ENCODE assay signal across 2 cellular contexts in genomic region chr1:76337777-76338176, GRCh38.
TF ChIP-seq lines count a peak whose summit lies in the region.

No MANE protein-coding gene starts in this region.

TF ChIP-seq in SK-N-SH, 30 proteins besides CTCF, POLR2A, EP300 and RAD21 (continued from another document):
- TF ChIP-seq, protein P1, sequence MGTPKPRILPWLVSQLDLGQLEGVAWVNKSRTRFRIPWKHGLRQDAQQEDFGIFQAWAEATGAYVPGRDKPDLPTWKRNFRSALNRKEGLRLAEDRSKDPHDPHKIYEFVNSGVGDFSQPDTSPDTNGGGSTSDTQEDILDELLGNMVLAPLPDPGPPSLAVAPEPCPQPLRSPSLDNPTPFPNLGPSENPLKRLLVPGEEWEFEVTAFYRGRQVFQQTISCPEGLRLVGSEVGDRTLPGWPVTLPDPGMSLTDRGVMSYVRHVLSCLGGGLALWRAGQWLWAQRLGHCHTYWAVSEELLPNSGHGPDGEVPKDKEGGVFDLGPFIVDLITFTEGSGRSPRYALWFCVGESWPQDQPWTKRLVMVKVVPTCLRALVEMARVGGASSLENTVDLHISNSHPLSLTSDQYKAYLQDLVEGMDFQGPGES (IDR thresholded peaks at IDR 0.05; ENCODE audit: low read depth, low read length) = no peak
- TF ChIP-seq RXRA (IDR thresholded peaks at IDR 0.05; ENCODE audit: borderline replicate concordance, low read depth) (no peak), NRF1 (IDR thresholded peaks at IDR 0.05; ENCODE audit: low read depth, low read length) (no peak), USF1 (IDR thresholded peaks at IDR 0.05; ENCODE audit: borderline replicate concordance, low read depth) (no peak), TAF1 (IDR thresholded peaks at IDR 0.05; ENCODE audit: borderline replicate concordance, low read depth, low read length) (no peak), USF2 (IDR thresholded peaks at IDR 0.05; ENCODE audit: borderline replicate concordance, low read depth, low read length) (no peak), FOXM1 (IDR thresholded peaks at IDR 0.05; ENCODE audit: low read depth) (no peak), FOXJ3 (CRISPR knock-in tag; IDR thresholded peaks at IDR 0.05) (no peak), RCOR1 (IDR thresholded peaks at IDR 0.05; ENCODE audit: low read length) (no peak), MXI1 (IDR thresholded peaks at IDR 0.05; ENCODE audit: low read depth, low read length) (no peak), ELF1 (IDR thresholded peaks at IDR 0.05) (no peak)

TF ChIP-seq in SK-N-SH treated with all-trans-retinoic acid at 6 μM for 48 hours, 23 proteins besides CTCF, POLR2A, EP300 and RAD21 (continued from another document):
- TF ChIP-seq, protein P2, sequence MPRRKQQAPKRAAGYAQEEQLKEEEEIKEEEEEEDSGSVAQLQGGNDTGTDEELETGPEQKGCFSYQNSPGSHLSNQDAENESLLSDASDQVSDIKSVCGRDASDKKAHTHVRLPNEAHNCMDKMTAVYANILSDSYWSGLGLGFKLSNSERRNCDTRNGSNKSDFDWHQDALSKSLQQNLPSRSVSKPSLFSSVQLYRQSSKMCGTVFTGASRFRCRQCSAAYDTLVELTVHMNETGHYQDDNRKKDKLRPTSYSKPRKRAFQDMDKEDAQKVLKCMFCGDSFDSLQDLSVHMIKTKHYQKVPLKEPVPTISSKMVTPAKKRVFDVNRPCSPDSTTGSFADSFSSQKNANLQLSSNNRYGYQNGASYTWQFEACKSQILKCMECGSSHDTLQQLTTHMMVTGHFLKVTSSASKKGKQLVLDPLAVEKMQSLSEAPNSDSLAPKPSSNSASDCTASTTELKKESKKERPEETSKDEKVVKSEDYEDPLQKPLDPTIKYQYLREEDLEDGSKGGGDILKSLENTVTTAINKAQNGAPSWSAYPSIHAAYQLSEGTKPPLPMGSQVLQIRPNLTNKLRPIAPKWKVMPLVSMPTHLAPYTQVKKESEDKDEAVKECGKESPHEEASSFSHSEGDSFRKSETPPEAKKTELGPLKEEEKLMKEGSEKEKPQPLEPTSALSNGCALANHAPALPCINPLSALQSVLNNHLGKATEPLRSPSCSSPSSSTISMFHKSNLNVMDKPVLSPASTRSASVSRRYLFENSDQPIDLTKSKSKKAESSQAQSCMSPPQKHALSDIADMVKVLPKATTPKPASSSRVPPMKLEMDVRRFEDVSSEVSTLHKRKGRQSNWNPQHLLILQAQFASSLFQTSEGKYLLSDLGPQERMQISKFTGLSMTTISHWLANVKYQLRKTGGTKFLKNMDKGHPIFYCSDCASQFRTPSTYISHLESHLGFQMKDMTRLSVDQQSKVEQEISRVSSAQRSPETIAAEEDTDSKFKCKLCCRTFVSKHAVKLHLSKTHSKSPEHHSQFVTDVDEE (CRISPR knock-in tag; IDR thresholded peaks at IDR 0.05) = no peak
- TF ChIP-seq CSRNP3 (CRISPR knock-in tag; IDR thresholded peaks at IDR 0.05) (no peak), ARNTL (CRISPR knock-in tag; IDR thresholded peaks at IDR 0.05; ENCODE audit: borderline replicate concordance, low read depth) (no peak), OSR1 (CRISPR knock-in tag; IDR thresholded peaks at IDR 0.05) (no peak), ZFP30 (CRISPR knock-in tag; IDR thresholded peaks at IDR 0.05) (no peak), BACH2 (CRISPR knock-in tag; IDR thresholded peaks at IDR 0.05; ENCODE audit: borderline replicate concordance) (no peak), ESRRG (CRISPR knock-in tag; IDR thresholded peaks at IDR 0.05) (no peak), ZNF565 (CRISPR knock-in tag; conservative IDR thresholded peaks at IDR 0.05; ENCODE audit: low read depth) (no peak), ZC3H10 (CRISPR knock-in tag; IDR thresholded peaks at IDR 0.05) (no peak), SNAI2 (CRISPR knock-in tag; IDR thresholded peaks at IDR 0.05) (no peak), TCF4 (CRISPR knock-in tag; IDR thresholded peaks at IDR 0.05; ENCODE audit: borderline replicate concordance) (no peak), PPARA (CRISPR knock-in tag; IDR thresholded peaks at IDR 0.05; ENCODE audit: borderline replicate concordance) (no peak), TOX (CRISPR knock-in tag; IDR thresholded peaks at IDR 0.05; ENCODE audit: borderline replicate concordance) (no peak), RARB (CRISPR knock-in tag; IDR thresholded peaks at IDR 0.05) (no peak)
- TF ChIP-seq, protein P3, sequence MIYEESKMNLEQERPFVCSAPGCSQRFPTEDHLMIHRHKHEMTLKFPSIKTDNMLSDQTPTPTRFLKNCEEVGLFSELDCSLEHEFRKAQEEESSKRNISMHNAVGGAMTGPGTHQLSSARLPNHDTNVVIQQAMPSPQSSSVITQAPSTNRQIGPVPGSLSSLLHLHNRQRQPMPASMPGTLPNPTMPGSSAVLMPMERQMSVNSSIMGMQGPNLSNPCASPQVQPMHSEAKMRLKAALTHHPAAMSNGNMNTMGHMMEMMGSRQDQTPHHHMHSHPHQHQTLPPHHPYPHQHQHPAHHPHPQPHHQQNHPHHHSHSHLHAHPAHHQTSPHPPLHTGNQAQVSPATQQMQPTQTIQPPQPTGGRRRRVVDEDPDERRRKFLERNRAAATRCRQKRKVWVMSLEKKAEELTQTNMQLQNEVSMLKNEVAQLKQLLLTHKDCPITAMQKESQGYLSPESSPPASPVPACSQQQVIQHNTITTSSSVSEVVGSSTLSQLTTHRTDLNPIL (CRISPR knock-in tag; IDR thresholded peaks at IDR 0.05; ENCODE audit: low read depth) = no peak
- TF ChIP-seq, protein P4, sequence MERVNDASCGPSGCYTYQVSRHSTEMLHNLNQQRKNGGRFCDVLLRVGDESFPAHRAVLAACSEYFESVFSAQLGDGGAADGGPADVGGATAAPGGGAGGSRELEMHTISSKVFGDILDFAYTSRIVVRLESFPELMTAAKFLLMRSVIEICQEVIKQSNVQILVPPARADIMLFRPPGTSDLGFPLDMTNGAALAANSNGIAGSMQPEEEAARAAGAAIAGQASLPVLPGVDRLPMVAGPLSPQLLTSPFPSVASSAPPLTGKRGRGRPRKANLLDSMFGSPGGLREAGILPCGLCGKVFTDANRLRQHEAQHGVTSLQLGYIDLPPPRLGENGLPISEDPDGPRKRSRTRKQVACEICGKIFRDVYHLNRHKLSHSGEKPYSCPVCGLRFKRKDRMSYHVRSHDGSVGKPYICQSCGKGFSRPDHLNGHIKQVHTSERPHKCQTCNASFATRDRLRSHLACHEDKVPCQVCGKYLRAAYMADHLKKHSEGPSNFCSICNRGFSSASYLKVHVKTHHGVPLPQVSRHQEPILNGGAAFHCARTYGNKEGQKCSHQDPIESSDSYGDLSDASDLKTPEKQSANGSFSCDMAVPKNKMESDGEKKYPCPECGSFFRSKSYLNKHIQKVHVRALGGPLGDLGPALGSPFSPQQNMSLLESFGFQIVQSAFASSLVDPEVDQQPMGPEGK (CRISPR knock-in tag; IDR thresholded peaks at IDR 0.05; ENCODE audit: borderline replicate concordance) = no peak
